ENCODE assay signal across 22 cellular contexts in the genomic region with DNA sequence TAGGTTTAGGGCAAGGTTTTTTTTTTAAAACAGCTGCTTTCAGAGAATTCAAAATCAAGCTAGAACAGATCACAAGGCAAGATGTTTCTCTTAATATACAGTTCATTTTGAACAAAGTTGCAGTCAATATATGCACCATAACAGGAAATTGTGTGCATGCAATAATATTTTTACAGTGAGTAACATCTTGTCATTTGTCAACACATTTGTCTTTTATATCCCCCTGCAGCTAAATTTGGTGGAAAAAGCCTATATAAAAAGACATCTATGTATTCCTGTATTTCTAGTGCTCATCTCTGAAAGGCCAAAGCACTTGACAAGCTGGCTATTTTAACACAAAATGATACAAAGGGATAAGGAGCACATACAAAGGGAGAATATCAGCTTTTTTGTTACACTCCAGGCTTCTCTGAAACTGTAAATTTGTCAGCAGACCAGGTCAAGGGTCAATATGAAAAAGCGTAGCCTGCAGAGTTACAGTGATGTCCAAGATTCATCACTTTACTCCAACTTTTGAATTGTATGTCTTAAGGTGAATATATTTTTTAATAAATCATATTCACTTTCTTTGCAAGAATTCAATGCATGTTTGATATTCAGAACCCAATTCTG.
DNase-seq lines count a peak whose midpoint lies in the region; ATAC-seq and TF ChIP-seq lines count a peak whose summit lies in the region.
"Had no signal": no experiment of that assay in that cellular context is flagged by ENCODE, and none has a peak within 500 bp of the region (broad histone marks: within the 10 kb centered on the region; RNA-seq: fewer than 3 reads in every experiment).

No MANE protein-coding gene starts in this region.

- H3K9me3 Mint-ChIP-seq in osteocyte (ENCODE audit: unreplicated experiment): peaks cover 3% of the 10 kb centered on the region
- H3K9me3 Mint-ChIP-seq: activated naive CD8-positive, alpha-beta T cell treated with anti-CD3 and anti-CD28 coated beads for 36 hours; activated T-helper 2 cell treated with anti-CD3 and anti-CD28 coated beads, Interferon-gamma antibody, Interleukin-2, Interleukin-4, amounts not matched to agents 10 μg/mL and 5 μg/mL and 100 μg/mL, durations not matched to agents 14 hours and 24 hours and 36 hours; T-helper 1 cell treated with Interleukin-12 subunit alpha and Interleukin-12 subunit beta and Interleukin-4 antibody, amounts not matched to agents 30 μg/mL and 1 μg/mL, for 36 hours had no signal

- H3K4me1 Mint-ChIP-seq in osteocyte (ENCODE audit: unreplicated experiment): peaks cover 57% of the 10 kb centered on the region
- H3K4me1 Mint-ChIP-seq: activated naive CD8-positive, alpha-beta T cell treated with anti-CD3 and anti-CD28 coated beads for 36 hours had no signal

- no peaks in the 10 kb centered on the region for H3K9me2 ChIP-seq in PC-3 (replicated peaks; ENCODE audit: low read length)

- H3K4me3 ChIP-seq in PC-3 (ENCODE audit: low read length): no peak overlapping the region
- no peak overlapping the region for H3K4me3 ChIP-seq in fibroblast of mammary gland (ENCODE audit: control insufficient read depth, low read depth, low read length)
- H3K4me3 ChIP-seq: breast epithelium, GM12878, SJCRH30 had no signal

- no peak for ATAC-seq in PC-3
- no peak for ATAC-seq in GM21576 (IDR thresholded peaks at IDR 0.05; ENCODE audit: unreplicated experiment)
- no peak for ATAC-seq in GM18907 (IDR thresholded peaks at IDR 0.05; ENCODE audit: unreplicated experiment)
- ATAC-seq: GM12878 had no signal

- peaks cover 17% of the 10 kb centered on the region for H3K4me1 ChIP-seq in PC-3 (ENCODE audit: insufficient read depth, low read length)
- H3K4me1 ChIP-seq: breast epithelium had no signal

- intact Hi-C loops in PC-3 (cut with micrococcal nuclease): no loop called here

- H2AFZ ChIP-seq in PC-3 (ENCODE audit: low read length): no peak overlapping the region

- peak; percentile 36 for DNase-seq in EH (ENCODE audit: low read depth)
- DNase-seq in PC-3: peak; percentile 16
- DNase-seq in fibroblast of mammary gland (ENCODE audit: low read depth): peak; percentile 73
- DNase-seq in osteocyte (ENCODE audit: extremely low spot score, unreplicated experiment): no peak
- no peak for DNase-seq in amniotic stem cell (lab: John Stamatoyannopoulos, UW)
- DNase-seq in GM10248 (ENCODE audit: extremely low spot score): no peak
- DNase-seq: activated CD4-positive, alpha-beta T cell treated with anti-CD3 and anti-CD28 coated beads for 4 hours; activated CD8-positive, alpha-beta memory T cell treated with anti-CD3 and anti-CD28 coated beads, Interleukin-2, amount 50 U/mL, for 4 hours; activated naive CD8-positive, alpha-beta T cell treated with anti-CD3 and anti-CD28 coated beads for 36 hours; H7; NCI-H1930; NCI-H2227 treated with DMSO at 0.1 percent for 48 hours; nucleus accumbens; SJCRH30 had no signal

- CTCF ChIA-PET in PC-3 (lab: Charles Lee) (no interaction called here), GM10248 (lab: Yijun Ruan, JAX) (no interaction called here)

- no peaks in the 10 kb centered on the region for H3K27me3 Mint-ChIP-seq in osteocyte (ENCODE audit: unreplicated experiment)

- no peaks in the 10 kb centered on the region for H3K9me3 ChIP-seq in PC-3 (ENCODE audit: low read length)
- H3K9me3 ChIP-seq: breast epithelium, SJCRH30 had no signal

- H3K4me3 Mint-ChIP-seq in osteocyte (ENCODE audit: unreplicated experiment): no peak overlapping the region
- H3K4me3 Mint-ChIP-seq: activated naive CD8-positive, alpha-beta T cell treated with anti-CD3 and anti-CD28 coated beads for 36 hours; T-helper 1 cell treated with Interleukin-12 subunit alpha and Interleukin-12 subunit beta and Interleukin-4 antibody, amounts not matched to agents 30 μg/mL and 1 μg/mL, for 36 hours had no signal

- H3K27ac Mint-ChIP-seq in osteocyte (ENCODE audit: unreplicated experiment): peak overlapping the region; percentile 95
- H3K27ac Mint-ChIP-seq: activated naive CD8-positive, alpha-beta T cell treated with anti-CD3 and anti-CD28 coated beads for 36 hours; activated T-helper 2 cell treated with anti-CD3 and anti-CD28 coated beads, Interferon-gamma antibody, Interleukin-2, Interleukin-4, amounts not matched to agents 10 μg/mL and 5 μg/mL and 100 μg/mL, durations not matched to agents 14 hours and 24 hours and 36 hours; T-helper 1 cell treated with Interleukin-12 subunit alpha and Interleukin-12 subunit beta and Interleukin-4 antibody, amounts not matched to agents 30 μg/mL and 1 μg/mL, for 36 hours had no signal

- peaks cover 2% of the 10 kb centered on the region for H3K36me3 Mint-ChIP-seq in osteocyte (ENCODE audit: unreplicated experiment)
- H3K36me3 Mint-ChIP-seq: activated naive CD8-positive, alpha-beta T cell treated with anti-CD3 and anti-CD28 coated beads for 36 hours had no signal

- H3F3A ChIP-seq in PC-3 (ENCODE audit: low read length, unreplicated experiment): no peaks in the 10 kb centered on the region

- no peaks in the 10 kb centered on the region for H4K20me1 ChIP-seq in PC-3 (ENCODE audit: low read length)

- no TSS peak for BruUV-seq in PC-3 (replicated peaks; lab: Mats Ljungman, UMichigan)

- H3K79me2 ChIP-seq in PC-3 (ENCODE audit: low read length): no peaks in the 10 kb centered on the region

- POLR2A ChIA-PET in PC-3 (lab: Charles Lee; ENCODE audit: unreplicated experiment) (no interaction called here), GM10248 (lab: Yijun Ruan, JAX) (no interaction called here)

- no peaks in the 10 kb centered on the region for H3K36me3 ChIP-seq in PC-3 (ENCODE audit: low read depth, low read length)
- H3K36me3 ChIP-seq: breast epithelium, SJCRH30 had no signal

- H3K27me3 ChIP-seq in PC-3 (ENCODE audit: low read length): no peaks in the 10 kb centered on the region
- H3K27me3 ChIP-seq: breast epithelium, SJCRH30 had no signal

- TF ChIP-seq CTCF in PC-3 (conservative IDR thresholded peaks at IDR 0.05; ENCODE audit: low read depth, low read length): no peak
- no peak for TF ChIP-seq CTCF in fibroblast of mammary gland (conservative IDR thresholded peaks at IDR 0.05; ENCODE audit: control insufficient read depth, insufficient read depth, low read depth, low read length)
- no peak for TF ChIP-seq CTCF in osteocyte (IDR thresholded peaks at IDR 0.05)
- TF ChIP-seq CTCF in GM10248 (IDR thresholded peaks at IDR 0.05; ENCODE audit: control extremely low read depth, extremely low read depth, low read depth, missing control alignments): no peak

- no peak overlapping the region for H3K27ac ChIP-seq in PC-3 (ENCODE audit: low read length)
- H3K27ac ChIP-seq: epithelial cell of prostate, KMS-11, SJCRH30 had no signal

- H3K4me2 ChIP-seq in PC-3 (ENCODE audit: low read length): no peak overlapping the region
- H3K4me2 ChIP-seq: KMS-11 had no signal

- no peak overlapping the region for H3K9ac ChIP-seq in PC-3 (ENCODE audit: low read length)
- H3K9ac ChIP-seq: KMS-11 had no signal

Comparison
In these comparisons a context has a peak if more than half of its experiments do, and no peak if none do; other contexts are left out.
1. DNase-seq: peak in EH (single experiment), PC-3 (single experiment) and fibroblast of mammary gland (single experiment); none in osteocyte (single experiment), amniotic stem cell (single experiment) and GM10248 (single experiment).